In the genomic region with DNA sequence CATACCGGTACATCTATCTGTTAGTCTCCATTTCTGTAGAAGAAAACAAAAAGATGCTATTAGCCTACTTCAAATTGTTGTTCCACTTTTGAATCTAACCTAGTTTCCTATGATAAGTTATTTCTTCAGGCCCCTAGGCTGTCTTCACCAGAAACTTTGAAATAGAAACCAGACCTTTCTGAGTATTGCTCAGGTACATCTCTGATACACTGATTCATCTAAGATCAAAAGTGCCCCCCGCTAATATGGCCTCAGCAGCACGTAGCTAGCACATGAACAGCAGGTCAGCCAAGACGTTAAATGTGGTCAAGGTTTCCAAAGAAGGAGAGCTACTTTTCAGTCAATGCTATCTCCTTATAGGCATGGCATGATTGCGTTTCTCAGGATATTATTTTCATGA, we compare ENCODE assay signal across 21 cellular contexts. TPM values are rescaled to one million over a fixed set of nuclear protein-coding genes. Genes with fewer than 3 reads are reported as not detected.
DNase-seq lines count a peak whose midpoint lies in the region; ATAC-seq and TF ChIP-seq lines count a peak whose summit lies in the region.
"Had no signal": no experiment of that assay in that cellular context is flagged by ENCODE, and none has a peak within 500 bp of the region (broad histone marks: within the 10 kb centered on the region; RNA-seq: fewer than 3 reads in every experiment).

No MANE protein-coding gene starts in this region.

- H3K79me2 ChIP-seq in GM23338 (replicated peaks; ENCODE audit: insufficient read depth) (no peaks in the 10 kb centered on the region), MM.1S (ENCODE audit: low read length) (no peaks in the 10 kb centered on the region)

- H3K27ac ChIP-seq in GM23338 (ENCODE audit: low read depth) (no peak overlapping the region), MM.1S (ENCODE audit: low read length) (no peak overlapping the region)

- H3K27ac Mint-ChIP-seq in activated CD8-positive, alpha-beta T cell treated with anti-CD3 and anti-CD28 coated beads for 36 hours: no peak overlapping the region
- H3K27ac Mint-ChIP-seq in activated CD8-positive, alpha-beta T cell treated with anti-CD3 and anti-CD28 coated beads, Interleukin-2, amount 10 ng/mL, durations not matched to agents 7 days and 5 days: no peak overlapping the region
- no peak overlapping the region for H3K27ac Mint-ChIP-seq in GM23338
- H3K27ac Mint-ChIP-seq in stimulated activated effector memory CD8-positive, alpha-beta T cell treated with anti-CD3 and anti-CD28 coated beads, Interleukin-12 subunit alpha, Interleukin-12 subunit beta, amount 100 ng/mL, for 72 hours: peak overlapping the region; percentile 11

- DNase-seq in activated CD8-positive, alpha-beta T cell treated with anti-CD3 and anti-CD28 coated beads for 36 hours: no peak
- no peak for DNase-seq in activated CD8-positive, alpha-beta T cell treated with anti-CD3 and anti-CD28 coated beads, Interleukin-2, amount 10 ng/mL, durations not matched to agents 7 days and 5 days
- DNase-seq in GM23338 (ENCODE audit: low spot score) (no peak), MM.1S (peak; percentile 2), NCI-H524 (lab: John Stamatoyannopoulos, UW) (no peak)
- no peak for DNase-seq in stimulated activated effector memory CD8-positive, alpha-beta T cell treated with anti-CD3 and anti-CD28 coated beads, Interleukin-12 subunit alpha, Interleukin-12 subunit beta, amount 100 ng/mL, for 72 hours (ENCODE audit: low spot score in 2 of 2)
- DNase-seq: ACHN; BE2C; C1 segment of cervical spinal cord; CD4-positive, CD25-positive, alpha-beta regulatory T cell; CD8-positive, alpha-beta memory T cell; COR-L47; DMS 273 treated with DMSO at 0.1 percent for 48 hours; DMS53; DND-41; EL had no signal

- H3K9me3 Mint-ChIP-seq in activated CD8-positive, alpha-beta T cell treated with anti-CD3 and anti-CD28 coated beads for 36 hours: no peaks in the 10 kb centered on the region
- H3K9me3 Mint-ChIP-seq in activated CD8-positive, alpha-beta T cell treated with anti-CD3 and anti-CD28 coated beads, Interleukin-2, amount 10 ng/mL, durations not matched to agents 7 days and 5 days (ENCODE audit: insufficient read depth): no peaks in the 10 kb centered on the region
- no peaks in the 10 kb centered on the region for H3K9me3 Mint-ChIP-seq in GM23338
- H3K9me3 Mint-ChIP-seq in stimulated activated effector memory CD8-positive, alpha-beta T cell treated with anti-CD3 and anti-CD28 coated beads, Interleukin-12 subunit alpha, Interleukin-12 subunit beta, amount 100 ng/mL, for 72 hours: no peaks in the 10 kb centered on the region
- H3K9me3 Mint-ChIP-seq: CD4-positive, CD25-positive, alpha-beta regulatory T cell; CD8-positive, alpha-beta memory T cell had no signal

- peak; percentile 40 for ATAC-seq in activated CD8-positive, alpha-beta T cell treated with anti-CD3 and anti-CD28 coated beads for 36 hours
- ATAC-seq in activated CD8-positive, alpha-beta T cell treated with anti-CD3 and anti-CD28 coated beads, Interleukin-2, amount 10 ng/mL, durations not matched to agents 7 days and 5 days: no peak
- ATAC-seq in GM23338: no peak
- peak; percentile 65 for ATAC-seq in stimulated activated effector memory CD8-positive, alpha-beta T cell treated with anti-CD3 and anti-CD28 coated beads, Interleukin-12 subunit alpha, Interleukin-12 subunit beta, amount 100 ng/mL, for 72 hours
- ATAC-seq: GM12878, HepG2 had no signal

- no peaks in the 10 kb centered on the region for H3K4me1 ChIP-seq in GM23338 (ENCODE audit: insufficient read depth)
- H3K4me1 ChIP-seq in MM.1S (ENCODE audit: low read length): no peaks in the 10 kb centered on the region
- H3K4me1 ChIP-seq: BE2C, HAP-1 had no signal

- POLR2A ChIA-PET in activated CD8-positive, alpha-beta T cell treated with anti-CD3 and anti-CD28 coated beads for 36 hours (lab: Charles Lee): no interaction called here
- POLR2A ChIA-PET in activated CD8-positive, alpha-beta T cell treated with anti-CD3 and anti-CD28 coated beads, Interleukin-2, amount 10 ng/mL, durations not matched to agents 7 days and 5 days (lab: Charles Lee): no interaction called here

- H3K9me2 ChIP-seq in GM23338 (ENCODE audit: insufficient read depth) (no peaks in the 10 kb centered on the region; the same call in 1 of the 2 replicates), MM.1S (replicated peaks; ENCODE audit: insufficient read depth, low read length) (no peaks in the 10 kb centered on the region)

- H3K27me3 ChIP-seq in GM23338 (ENCODE audit: insufficient read depth) (no peaks in the 10 kb centered on the region), MM.1S (replicated peaks; ENCODE audit: insufficient read depth, low read length) (no peaks in the 10 kb centered on the region)

- H3F3A ChIP-seq in GM23338 (replicated peaks; ENCODE audit: low read depth) (no peaks in the 10 kb centered on the region), MM.1S (ENCODE audit: insufficient read depth, low read length) (no peaks in the 10 kb centered on the region)

- no peaks in the 10 kb centered on the region for H3K27me3 Mint-ChIP-seq in activated CD8-positive, alpha-beta T cell treated with anti-CD3 and anti-CD28 coated beads for 36 hours
- H3K27me3 Mint-ChIP-seq in activated CD8-positive, alpha-beta T cell treated with anti-CD3 and anti-CD28 coated beads, Interleukin-2, amount 10 ng/mL, durations not matched to agents 7 days and 5 days (ENCODE audit: low read depth): no peaks in the 10 kb centered on the region
- no peaks in the 10 kb centered on the region for H3K27me3 Mint-ChIP-seq in GM23338 (ENCODE audit: insufficient read depth, low read depth, poor library complexity)
- H3K27me3 Mint-ChIP-seq: CD4-positive, CD25-positive, alpha-beta regulatory T cell; CD8-positive, alpha-beta memory T cell had no signal

- H3K36me3 Mint-ChIP-seq in activated CD8-positive, alpha-beta T cell treated with anti-CD3 and anti-CD28 coated beads for 36 hours (ENCODE audit: low read depth): peaks cover 26% of the 10 kb centered on the region
- H3K36me3 Mint-ChIP-seq in activated CD8-positive, alpha-beta T cell treated with anti-CD3 and anti-CD28 coated beads, Interleukin-2, amount 10 ng/mL, durations not matched to agents 7 days and 5 days (ENCODE audit: low read depth): peaks cover 17% of the 10 kb centered on the region
- H3K36me3 Mint-ChIP-seq in GM23338 (ENCODE audit: low read depth): no peaks in the 10 kb centered on the region
- H3K36me3 Mint-ChIP-seq in stimulated activated effector memory CD8-positive, alpha-beta T cell treated with anti-CD3 and anti-CD28 coated beads, Interleukin-12 subunit alpha, Interleukin-12 subunit beta, amount 100 ng/mL, for 72 hours: peaks cover 62% of the 10 kb centered on the region

- CTCF ChIA-PET in activated CD8-positive, alpha-beta T cell treated with anti-CD3 and anti-CD28 coated beads for 36 hours (lab: Charles Lee): interaction anchor here (1.1 kb wide), 1 partner anchor 168 kb away, joined by 3 read pairs; the partner anchor contains the start of gene TCAF1
- CTCF ChIA-PET in activated CD8-positive, alpha-beta T cell treated with anti-CD3 and anti-CD28 coated beads, Interleukin-2, amount 10 ng/mL, durations not matched to agents 7 days and 5 days (lab: Charles Lee): interaction anchor here (4.2 kb wide), 1 partner anchor 394 kb away, joined by 16 read pairs; no protein-coding TSS in a partner anchor

- TF ChIP-seq CTCF in activated CD8-positive, alpha-beta T cell treated with anti-CD3 and anti-CD28 coated beads for 36 hours (IDR thresholded peaks at IDR 0.05): no peak
- TF ChIP-seq CTCF in GM23338 (conservative IDR thresholded peaks at IDR 0.05; ENCODE audit: low read depth in 2 of 2) (no peak), MM.1S (IDR thresholded peaks at IDR 0.05; ENCODE audit: low read length) (no peak)

- H3K4me1 Mint-ChIP-seq in activated CD8-positive, alpha-beta T cell treated with anti-CD3 and anti-CD28 coated beads for 36 hours (ENCODE audit: low read depth): peaks cover 18% of the 10 kb centered on the region
- peaks cover 9% of the 10 kb centered on the region for H3K4me1 Mint-ChIP-seq in activated CD8-positive, alpha-beta T cell treated with anti-CD3 and anti-CD28 coated beads, Interleukin-2, amount 10 ng/mL, durations not matched to agents 7 days and 5 days (ENCODE audit: low read depth)
- H3K4me1 Mint-ChIP-seq in GM23338: peaks cover 4% of the 10 kb centered on the region; the same call in 2 of the 3 replicates
- peaks cover 6% of the 10 kb centered on the region for H3K4me1 Mint-ChIP-seq in stimulated activated effector memory CD8-positive, alpha-beta T cell treated with anti-CD3 and anti-CD28 coated beads, Interleukin-12 subunit alpha, Interleukin-12 subunit beta, amount 100 ng/mL, for 72 hours

- no peak overlapping the region for H3K9ac ChIP-seq in MM.1S (ENCODE audit: low read length)

- intact Hi-C loops in activated CD8-positive, alpha-beta T cell treated with anti-CD3 and anti-CD28 coated beads for 36 hours (cut with micrococcal nuclease): no loop called here

- no peak overlapping the region for H3K4me3 Mint-ChIP-seq in activated CD8-positive, alpha-beta T cell treated with anti-CD3 and anti-CD28 coated beads for 36 hours
- H3K4me3 Mint-ChIP-seq in activated CD8-positive, alpha-beta T cell treated with anti-CD3 and anti-CD28 coated beads, Interleukin-2, amount 10 ng/mL, durations not matched to agents 7 days and 5 days: no peak overlapping the region
- no peak overlapping the region for H3K4me3 Mint-ChIP-seq in GM23338
- H3K4me3 Mint-ChIP-seq in stimulated activated effector memory CD8-positive, alpha-beta T cell treated with anti-CD3 and anti-CD28 coated beads, Interleukin-12 subunit alpha, Interleukin-12 subunit beta, amount 100 ng/mL, for 72 hours: no peak overlapping the region
- H3K4me3 Mint-ChIP-seq: CD4-positive, CD25-positive, alpha-beta regulatory T cell; CD8-positive, alpha-beta memory T cell had no signal

- H3K36me3 ChIP-seq in GM23338 (ENCODE audit: insufficient read depth) (no peaks in the 10 kb centered on the region), MM.1S (replicated peaks; ENCODE audit: insufficient read depth, low read length) (no peaks in the 10 kb centered on the region)
- H3K36me3 ChIP-seq: BE2C, HAP-1 had no signal

- H3K4me2 ChIP-seq in GM23338 (no peak overlapping the region), MM.1S (ENCODE audit: low read depth, low read length) (no peak overlapping the region)

- no peaks in the 10 kb centered on the region for H4K20me1 ChIP-seq in GM23338 (replicated peaks; ENCODE audit: insufficient read depth)
- H4K20me1 ChIP-seq in MM.1S (ENCODE audit: insufficient read depth, low read length): no peaks in the 10 kb centered on the region

- H2AFZ ChIP-seq in GM23338 (peak overlapping the region; percentile 77; the same call in 1 of the 2 replicates), MM.1S (ENCODE audit: low read length) (no peak overlapping the region)

- no peaks in the 10 kb centered on the region for H3K9me3 ChIP-seq in MM.1S (replicated peaks; ENCODE audit: insufficient read depth, low read length)
- H3K9me3 ChIP-seq: BE2C, HAP-1 had no signal

- H3K4me3 ChIP-seq in GM23338: no peak overlapping the region
- no peak overlapping the region for H3K4me3 ChIP-seq in MM.1S (ENCODE audit: low read length)
- H3K4me3 ChIP-seq: GM12878, HAP-1 had no signal

RNA-seq across cellular contexts. Expression of gene CTAGE6, which starts 23.6 kb away (rescaled TPM):
- total RNA-seq in activated CD8-positive, alpha-beta T cell treated with anti-CD3 and anti-CD28 coated beads for 36 hours: 1 to 10 TPM; 1.3 to 1.7 TPM
- total RNA-seq in activated CD8-positive, alpha-beta T cell treated with anti-CD3 and anti-CD28 coated beads, Interleukin-2, amount 10 ng/mL, durations not matched to agents 7 days and 5 days: 1 to 10 TPM in 1 of 2 experiments, under 1 TPM in 1; 0.44 to 1.2 TPM
- total RNA-seq in GM23338 (2014; rRNA removed; shearing (Covaris generic)): not detected in 2 replicates
- polyA plus RNA-seq in GM23338 (2016; fragmentation: Nextera tagmentation; extraction: Ambion mirVana): not detected in 2 replicates
- total RNA-seq: G401, GM12878, H4, HepG2 had no signal
- polyA plus RNA-seq: CD8-positive, alpha-beta memory T cell had no signal

Comparison
In these comparisons a context has a peak if more than half of its experiments do, and no peak if none do; other contexts are left out.
1. ATAC-seq: peak in activated CD8-positive, alpha-beta T cell treated with anti-CD3 and anti-CD28 coated beads for 36 hours (single experiment) and stimulated activated effector memory CD8-positive, alpha-beta T cell treated with anti-CD3 and anti-CD28 coated beads, Interleukin-12 subunit alpha, Interleukin-12 subunit beta, amount 100 ng/mL, for 72 hours (single experiment); none in activated CD8-positive, alpha-beta T cell treated with anti-CD3 and anti-CD28 coated beads, Interleukin-2, amount 10 ng/mL, durations not matched to agents 7 days and 5 days (single experiment) and GM23338 (single experiment).